Comparison of ENCODE assay signal across 17 cellular contexts in the genomic region with DNA sequence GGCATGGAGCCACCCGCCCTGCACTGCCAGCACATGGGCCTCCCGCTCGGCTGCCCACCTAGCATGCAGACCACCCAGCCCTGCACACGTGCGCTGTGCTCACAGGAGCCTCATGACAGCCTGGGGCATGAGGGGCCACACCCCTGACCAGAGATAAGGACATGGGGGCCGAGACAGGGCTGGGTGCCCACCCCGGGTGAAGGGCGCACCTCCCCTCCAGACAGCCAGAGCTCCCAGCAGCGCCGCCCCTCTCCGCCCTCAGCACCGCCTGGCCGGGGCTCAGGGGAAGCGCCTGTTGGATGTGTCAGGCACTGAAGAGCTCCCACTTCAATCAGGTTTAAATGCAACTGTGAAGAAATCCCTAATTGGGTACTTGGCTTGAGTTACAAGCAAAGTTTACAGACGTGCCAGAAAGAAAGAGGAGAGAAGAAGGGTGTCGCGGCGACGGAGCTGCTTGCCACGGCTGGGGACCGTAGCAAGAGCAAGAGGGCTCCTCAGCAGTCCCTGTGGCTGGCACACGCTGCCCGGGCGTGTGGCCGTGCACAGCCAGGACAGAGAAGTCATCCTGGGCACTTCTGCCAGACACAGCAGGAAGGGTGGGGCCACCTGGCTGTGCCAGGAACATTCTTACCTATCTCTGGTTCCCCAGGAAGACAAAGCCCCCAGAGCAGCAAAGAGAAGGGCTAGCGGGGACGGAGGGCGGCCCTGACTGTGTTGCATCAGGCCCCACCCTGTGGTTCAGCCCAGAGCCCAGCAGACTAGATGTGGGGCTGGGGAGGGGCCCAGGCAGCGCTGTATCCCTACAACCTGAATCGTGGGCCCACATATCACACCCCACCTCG.
DNase-seq lines count a peak whose midpoint lies in the region; ATAC-seq and TF ChIP-seq lines count a peak whose summit lies in the region.
"Had no signal": no experiment of that assay in that cellular context is flagged by ENCODE, and none has a peak within 500 bp of the region (broad histone marks: within the 10 kb centered on the region; RNA-seq: fewer than 3 reads in every experiment).

No MANE protein-coding gene starts in this region.

- no peaks in the 10 kb centered on the region for H3K23me2 ChIP-seq in H9 (ENCODE audit: insufficient read length, low read depth, low read length, poor library complexity, severe bottlenecking)

- no peaks in the 10 kb centered on the region for H3K79me2 ChIP-seq in H9 (ENCODE audit: insufficient read depth, low read length)

- H3K27ac ChIP-seq in naive thymus-derived CD4-positive, alpha-beta T cell (ENCODE audit: low read depth, low read length) = no peak overlapping the region
- no peak overlapping the region for H3K27ac ChIP-seq in H9 (ENCODE audit: insufficient read length, low read depth, low read length)
- H3K27ac ChIP-seq: 22Rv1 had no signal

- H3K56ac ChIP-seq in H9 (ENCODE audit: insufficient read length, low read depth, low read length) = no peak overlapping the region

- no peak overlapping the region for H3K4ac ChIP-seq in H9 (ENCODE audit: low read depth, low read length)

- H2BK20ac ChIP-seq in H9 (ENCODE audit: low read depth, low read length, poor library complexity, severe bottlenecking) = no peak overlapping the region

- peak overlapping the region; percentile 86 for H3K27ac Mint-ChIP-seq in dendritic cell treated with granulocyte-macrophage colony-stimulating factor and Interleukin-4, amounts not matched to agents 40 ng/mL and 50 ng/mL, for 4 days
- H3K27ac Mint-ChIP-seq in naive thymus-derived CD4-positive, alpha-beta T cell = peak overlapping the region in 6 of 9 donors; percentile 19 to 87 (median 63)
- H3K27ac Mint-ChIP-seq in H9 = no peak overlapping the region; a peak in 1 of 7 replicates
- H3K27ac Mint-ChIP-seq: activated naive CD4-positive, alpha-beta T cell treated with anti-CD3 and anti-CD28 coated beads, Interleukin-2, amount 50 U/mL, for 72 hours had no signal

- H3K9me3 ChIP-seq in MG63 = no peaks in the 10 kb centered on the region
- H3K9me3 ChIP-seq in naive thymus-derived CD4-positive, alpha-beta T cell (ENCODE audit: control insufficient read depth in 2 of 3, low read length in 3 of 3) = no peaks in the 10 kb centered on the region
- H3K9me3 ChIP-seq in H9 (ENCODE audit: control insufficient read depth, low read depth, low read length) = no peaks in the 10 kb centered on the region
- H3K9me3 ChIP-seq: SK-N-SH, upper lobe of left lung had no signal

- H2BK5ac ChIP-seq in H9 (ENCODE audit: insufficient read length, low read length) = no peak overlapping the region

- no peaks in the 10 kb centered on the region for H3K79me1 ChIP-seq in H9 (ENCODE audit: insufficient read depth, low read depth, low read length, poor library complexity, severe bottlenecking)

- no peaks in the 10 kb centered on the region for H3K36me3 ChIP-seq in MG63
- H3K36me3 ChIP-seq in naive thymus-derived CD4-positive, alpha-beta T cell (ENCODE audit: control insufficient read depth in 2 of 3, insufficient read depth in 3 of 3, low read length in 3 of 3) = peaks cover 0 to 29% (median 0%) of the 10 kb centered on the region in 3 experiments

- H3K23ac ChIP-seq in H9 (ENCODE audit: insufficient read length, low read depth, low read length) = no peak overlapping the region

- CTCF ChIA-PET in naive thymus-derived CD4-positive, alpha-beta T cell (lab: Charles Lee) = no interaction called here

- no peaks in the 10 kb centered on the region for H3K9me3 Mint-ChIP-seq in dendritic cell treated with granulocyte-macrophage colony-stimulating factor and Interleukin-4, amounts not matched to agents 40 ng/mL and 50 ng/mL, for 4 days
- H3K9me3 Mint-ChIP-seq in naive thymus-derived CD4-positive, alpha-beta T cell = no peaks in the 10 kb centered on the region
- no peaks in the 10 kb centered on the region for H3K9me3 Mint-ChIP-seq in H9
- H3K9me3 Mint-ChIP-seq: activated naive CD4-positive, alpha-beta T cell treated with anti-CD3 and anti-CD28 coated beads, Interleukin-2, amount 50 U/mL, for 72 hours had no signal

- no peak overlapping the region for H2BK12ac ChIP-seq in H9 (ENCODE audit: insufficient read length, low read depth, low read length)

- TF ChIP-seq CTCF in H9 (conservative IDR thresholded peaks at IDR 0.05) = no peak

- intact Hi-C loops in dendritic cell treated with granulocyte-macrophage colony-stimulating factor and Interleukin-4, amounts not matched to agents 40 ng/mL and 50 ng/mL, for 4 days (cut with micrococcal nuclease) = loop anchor here (10.0 kb wide), 1 partner anchor 107 kb away; no protein-coding TSS in a partner anchor
- intact Hi-C loops in naive thymus-derived CD4-positive, alpha-beta T cell (cut with micrococcal nuclease) = no loop called here

- peaks cover 18 to 49% of the 10 kb centered on the region in 2 donors for H3K4me1 ChIP-seq in naive thymus-derived CD4-positive, alpha-beta T cell (ENCODE audit: control insufficient read depth in 2 of 2, insufficient read depth in 2 of 2, low read length in 2 of 2)
- H3K4me1 ChIP-seq in H9 (ENCODE audit: insufficient read depth, low read length) = no peaks in the 10 kb centered on the region

- peaks cover 84% of the 10 kb centered on the region for H3K4me1 Mint-ChIP-seq in dendritic cell treated with granulocyte-macrophage colony-stimulating factor and Interleukin-4, amounts not matched to agents 40 ng/mL and 50 ng/mL, for 4 days (ENCODE audit: low read depth)
- H3K4me1 Mint-ChIP-seq in naive thymus-derived CD4-positive, alpha-beta T cell = peaks cover 34 to 61% (median 47%) of the 10 kb centered on the region in 7 donors
- peaks cover 3% of the 10 kb centered on the region in 2 experiments for H3K4me1 Mint-ChIP-seq in H9

- DNase-seq in NCI-H1436 (lab: John Stamatoyannopoulos, UW) (peak; percentile 14), NCI-H1436 treated with DMSO at 0.1 percent for 48 hours (lab: John Stamatoyannopoulos, UW) (no peak), MG63 (peak; percentile 47), H9 (no peak)
- DNase-seq in naive thymus-derived CD4-positive, alpha-beta T cell = no peak
- no peak for DNase-seq in effector CD8-positive, alpha-beta T cell (lab: John Stamatoyannopoulos, UW)
- DNase-seq: activated CD4-positive, alpha-beta T cell treated with anti-CD3 and anti-CD28 coated beads, Interleukin-2, amount 50 U/mL, for 1 hour; effector CD4-positive, alpha-beta T cell; Karpas-422; OCI-M1; SK-N-SH; stimulated activated naive CD4-positive, alpha-beta T cell had no signal

- no peaks in the 10 kb centered on the region for H3K27me3 Mint-ChIP-seq in dendritic cell treated with granulocyte-macrophage colony-stimulating factor and Interleukin-4, amounts not matched to agents 40 ng/mL and 50 ng/mL, for 4 days
- H3K27me3 Mint-ChIP-seq in naive thymus-derived CD4-positive, alpha-beta T cell = peaks cover 0 to 8% (median 0%) of the 10 kb centered on the region in 5 donors
- no peaks in the 10 kb centered on the region for H3K27me3 Mint-ChIP-seq in H9 (ENCODE audit: low read depth)

- no peaks in the 10 kb centered on the region for H4K20me1 ChIP-seq in H9 (ENCODE audit: control insufficient read depth, insufficient read depth, insufficient read length)

- no peaks in the 10 kb centered on the region for H3K27me3 ChIP-seq in MG63
- no peaks in the 10 kb centered on the region for H3K27me3 ChIP-seq in naive thymus-derived CD4-positive, alpha-beta T cell (ENCODE audit: control insufficient read depth in 2 of 2, insufficient read depth in 2 of 2, low read length in 2 of 2)
- no peaks in the 10 kb centered on the region for H3K27me3 ChIP-seq in H9 (ENCODE audit: insufficient read depth, low read length)
- H3K27me3 ChIP-seq: upper lobe of left lung had no signal

- H4K5ac ChIP-seq in H9 (ENCODE audit: insufficient read length, low read depth, low read length) = no peak overlapping the region

- no peak overlapping the region for H3K4me3 Mint-ChIP-seq in dendritic cell treated with granulocyte-macrophage colony-stimulating factor and Interleukin-4, amounts not matched to agents 40 ng/mL and 50 ng/mL, for 4 days
- H3K4me3 Mint-ChIP-seq in naive thymus-derived CD4-positive, alpha-beta T cell = peak overlapping the region in 8 of 10 donors; percentile 21 to 75 (median 44)
- H3K4me3 Mint-ChIP-seq in H9 = no peak overlapping the region

- no peak overlapping the region for H2BK15ac ChIP-seq in H9 (ENCODE audit: low read depth, low read length)

- H3K18ac ChIP-seq in H9 (ENCODE audit: insufficient read length, low read depth, low read length) = no peak overlapping the region

- no peak overlapping the region for H2BK120ac ChIP-seq in H9 (ENCODE audit: low read depth, low read length, poor library complexity, severe bottlenecking)

- H3K36me3 Mint-ChIP-seq in dendritic cell treated with granulocyte-macrophage colony-stimulating factor and Interleukin-4, amounts not matched to agents 40 ng/mL and 50 ng/mL, for 4 days (ENCODE audit: low read depth) = peaks cover 55% of the 10 kb centered on the region
- H3K36me3 Mint-ChIP-seq in naive thymus-derived CD4-positive, alpha-beta T cell = peaks cover 0 to 29% (median 0%) of the 10 kb centered on the region in 5 donors
- H3K36me3 Mint-ChIP-seq in H9 (ENCODE audit: insufficient read depth in 1 of 3, low read depth in 3 of 3) = 0 out of 7 replicates have a peak, but pooled peaks cover 0 to 5% (median 0%) of the 10 kb centered on the region in 3 experiments
- H3K36me3 Mint-ChIP-seq: activated naive CD4-positive, alpha-beta T cell treated with anti-CD3 and anti-CD28 coated beads, Interleukin-2, amount 50 U/mL, for 72 hours had no signal

- no peak overlapping the region for H2AFZ ChIP-seq in H9 (ENCODE audit: low read length)

- no peak overlapping the region for H3K14ac ChIP-seq in H9 (ENCODE audit: insufficient read depth, low read length)

- ATAC-seq in naive thymus-derived CD4-positive, alpha-beta T cell = no peak
- no peak for ATAC-seq in GM18520 (IDR thresholded peaks at IDR 0.05; ENCODE audit: unreplicated experiment)
- ATAC-seq: activated naive CD4-positive, alpha-beta T cell treated with anti-CD3 and anti-CD28 coated beads, Interleukin-2, amount 50 U/mL, for 72 hours had no signal

- no peak overlapping the region for H3K4me2 ChIP-seq in H9 (ENCODE audit: insufficient read depth, insufficient read length, low read length)
- H3K4me2 ChIP-seq: SK-N-SH had no signal

- POLR2A ChIA-PET in naive thymus-derived CD4-positive, alpha-beta T cell (lab: Charles Lee) = no interaction called here

- H3K4me3 ChIP-seq in MG63 = no peak overlapping the region
- no peak overlapping the region for H3K4me3 ChIP-seq in naive thymus-derived CD4-positive, alpha-beta T cell (ENCODE audit: low read length)
- H3K4me3 ChIP-seq: upper lobe of left lung had no signal

- no peak overlapping the region for H2AK5ac ChIP-seq in H9 (ENCODE audit: insufficient read length, low read length)

- no peak overlapping the region for H4K8ac ChIP-seq in H9 (replicated peaks; ENCODE audit: insufficient read length, low read depth, low read length)

- no peak overlapping the region for H4K91ac ChIP-seq in H9 (ENCODE audit: insufficient read length, low read depth, low read length)

- H3T11ph ChIP-seq in H9 (ENCODE audit: low read length) = no peak overlapping the region

- no peak overlapping the region for H3K9ac ChIP-seq in H9 (ENCODE audit: extremely low read depth, insufficient read length, low read length)
- H3K9ac ChIP-seq: SK-N-SH had no signal

- WGBS in H9 (ENCODE audit: extremely low coverage, insufficient read length, low lambda C conversion rate) = no CpG with 5 or more reads among the region's 31 CpGs

Comparison
In these comparisons a context has a peak if more than half of its experiments do, and no peak if none do; other contexts are left out.
1. DNase-seq: peak in NCI-H1436 (single experiment) and MG63 (single experiment); none in NCI-H1436 treated with DMSO at 0.1 percent for 48 hours (single experiment), naive thymus-derived CD4-positive, alpha-beta T cell (0 of 9), H9 (single experiment) and effector CD8-positive, alpha-beta T cell (single experiment).
2. H3K27ac Mint-ChIP-seq: peak in dendritic cell treated with granulocyte-macrophage colony-stimulating factor and Interleukin-4, amounts not matched to agents 40 ng/mL and 50 ng/mL, for 4 days (single experiment) and naive thymus-derived CD4-positive, alpha-beta T cell (6 of 9); none in H9 (0 of 3).
3. H3K4me3 Mint-ChIP-seq: peak in naive thymus-derived CD4-positive, alpha-beta T cell (8 of 10); none in dendritic cell treated with granulocyte-macrophage colony-stimulating factor and Interleukin-4, amounts not matched to agents 40 ng/mL and 50 ng/mL, for 4 days (single experiment) and H9 (0 of 2).